17 cellular contexts compared by ENCODE assay signal in the genomic region with DNA sequence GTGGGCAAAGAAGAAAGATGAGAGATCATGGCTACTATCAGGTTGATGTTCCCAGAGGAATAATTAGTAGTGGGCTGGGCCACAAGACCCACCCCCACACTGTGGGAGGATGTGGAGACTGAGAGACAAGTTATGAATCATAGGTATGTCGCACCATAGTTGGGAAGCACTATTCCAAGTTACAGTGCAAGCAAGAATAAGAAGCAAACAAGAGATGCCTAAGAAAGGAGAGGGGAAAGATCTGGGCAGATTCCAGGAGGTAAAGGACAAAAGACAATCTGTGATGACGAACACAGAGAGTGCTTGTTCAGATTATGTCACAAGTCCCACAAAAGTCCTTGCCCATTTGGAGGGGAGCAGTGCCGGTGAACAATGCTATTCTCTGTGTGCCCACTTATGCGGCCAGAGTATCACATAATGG. TPM values are rescaled to one million over a fixed set of nuclear protein-coding genes. Genes with fewer than 3 reads are reported as not detected.
A peak's percentile ranks its signal among the peaks of the same experiment; 100 is the strongest.
DNase-seq lines count a peak whose midpoint lies in the region; ATAC-seq and TF ChIP-seq lines count a peak whose summit lies in the region.
"Had no signal": no experiment of that assay in that cellular context is flagged by ENCODE, and none has a peak within 500 bp of the region (broad histone marks: within the 10 kb centered on the region; RNA-seq: fewer than 3 reads in every experiment).

No MANE protein-coding gene starts in this region.

- TF ChIP-seq CTCF in fibroblast of the aortic adventitia (IDR thresholded peaks at IDR 0.05; ENCODE audit: insufficient read depth, low read length) = no peak

- peak; percentile 55 for ATAC-seq in SK-N-SH treated with all-trans-retinoic acid at 6 μM for 48 hours
- ATAC-seq in GM21360 (IDR thresholded peaks at IDR 0.05; ENCODE audit: unreplicated experiment) = no peak
- ATAC-seq: activated CD8-positive, alpha-beta T cell treated with anti-CD3 and anti-CD28 coated beads, Interleukin-2, amount 10 ng/mL, durations not matched to agents 7 days and 5 days; left ventricle myocardium superior had no signal

- no peak overlapping the region for H3K4me3 ChIP-seq in fibroblast of the aortic adventitia (ENCODE audit: low read depth, low read length)
- H3K4me3 ChIP-seq: smooth muscle cell had no signal

- DNase-seq in COLO829 (ENCODE audit: low spot score) (peak; percentile 95), fibroblast of the aortic adventitia (ENCODE audit: low read depth) (peak; percentile 8), nucleus accumbens (lab: John Stamatoyannopoulos, UW) (peak in 44 of 56 donors; percentile 14 to 83 (median 62)), GOT3 (lab: John Stamatoyannopoulos, UW) (no peak), dedifferentiated amniotic fluid mesenchymal stem cell (ENCODE audit: extremely low spot score) (no peak)
- DNase-seq in activated CD4-positive, CD25-positive, alpha-beta regulatory T cell treated with anti-CD3 and anti-CD28 coated beads, Interleukin-2, amount 50 U/mL, for 72 hours = no peak
- DNase-seq: activated CD8-positive, alpha-beta T cell treated with anti-CD3 and anti-CD28 coated beads, Interleukin-2, amount 10 ng/mL, durations not matched to agents 7 days and 5 days; activated effector memory CD4-positive, alpha-beta T cell treated with anti-CD3 and anti-CD28 coated beads, Interleukin-2, amount 50 U/mL, for 16 hours; left ventricle myocardium superior; NCI-H1930; NCI-H82; nephron progenitor cell; Right ventricle myocardium superior had no signal

TF ChIP-seq in SK-N-SH treated with all-trans-retinoic acid at 6 μM for 48 hours, 23 proteins besides CTCF, POLR2A, EP300 and RAD21:
- TF ChIP-seq GLIS3 (CRISPR knock-in tag; IDR thresholded peaks at IDR 0.05) = no peak
- TF ChIP-seq PPARA (CRISPR knock-in tag; IDR thresholded peaks at IDR 0.05; ENCODE audit: borderline replicate concordance) = no peak
- no peak for TF ChIP-seq CSDC2 (CRISPR knock-in tag; IDR thresholded peaks at IDR 0.05)
- TF ChIP-seq, protein P1, sequence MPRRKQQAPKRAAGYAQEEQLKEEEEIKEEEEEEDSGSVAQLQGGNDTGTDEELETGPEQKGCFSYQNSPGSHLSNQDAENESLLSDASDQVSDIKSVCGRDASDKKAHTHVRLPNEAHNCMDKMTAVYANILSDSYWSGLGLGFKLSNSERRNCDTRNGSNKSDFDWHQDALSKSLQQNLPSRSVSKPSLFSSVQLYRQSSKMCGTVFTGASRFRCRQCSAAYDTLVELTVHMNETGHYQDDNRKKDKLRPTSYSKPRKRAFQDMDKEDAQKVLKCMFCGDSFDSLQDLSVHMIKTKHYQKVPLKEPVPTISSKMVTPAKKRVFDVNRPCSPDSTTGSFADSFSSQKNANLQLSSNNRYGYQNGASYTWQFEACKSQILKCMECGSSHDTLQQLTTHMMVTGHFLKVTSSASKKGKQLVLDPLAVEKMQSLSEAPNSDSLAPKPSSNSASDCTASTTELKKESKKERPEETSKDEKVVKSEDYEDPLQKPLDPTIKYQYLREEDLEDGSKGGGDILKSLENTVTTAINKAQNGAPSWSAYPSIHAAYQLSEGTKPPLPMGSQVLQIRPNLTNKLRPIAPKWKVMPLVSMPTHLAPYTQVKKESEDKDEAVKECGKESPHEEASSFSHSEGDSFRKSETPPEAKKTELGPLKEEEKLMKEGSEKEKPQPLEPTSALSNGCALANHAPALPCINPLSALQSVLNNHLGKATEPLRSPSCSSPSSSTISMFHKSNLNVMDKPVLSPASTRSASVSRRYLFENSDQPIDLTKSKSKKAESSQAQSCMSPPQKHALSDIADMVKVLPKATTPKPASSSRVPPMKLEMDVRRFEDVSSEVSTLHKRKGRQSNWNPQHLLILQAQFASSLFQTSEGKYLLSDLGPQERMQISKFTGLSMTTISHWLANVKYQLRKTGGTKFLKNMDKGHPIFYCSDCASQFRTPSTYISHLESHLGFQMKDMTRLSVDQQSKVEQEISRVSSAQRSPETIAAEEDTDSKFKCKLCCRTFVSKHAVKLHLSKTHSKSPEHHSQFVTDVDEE (CRISPR knock-in tag; IDR thresholded peaks at IDR 0.05) = no peak
- no peak for TF ChIP-seq SNAI2 (CRISPR knock-in tag; IDR thresholded peaks at IDR 0.05)
- TF ChIP-seq ZFP30 (CRISPR knock-in tag; IDR thresholded peaks at IDR 0.05) = no peak
- no peak for TF ChIP-seq ZFP3 (CRISPR knock-in tag; IDR thresholded peaks at IDR 0.05)
- no peak for TF ChIP-seq CREB5 (CRISPR knock-in tag; IDR thresholded peaks at IDR 0.05; ENCODE audit: low read depth)
- TF ChIP-seq TCF4 (CRISPR knock-in tag; IDR thresholded peaks at IDR 0.05; ENCODE audit: borderline replicate concordance) = no peak
- TF ChIP-seq ZNF70 (CRISPR knock-in tag; IDR thresholded peaks at IDR 0.05) = no peak

RNA-seq across cellular contexts. Expression of gene FAM228A, which starts 56.6 kb away (rescaled TPM):
- total RNA-seq in fibroblast of the aortic adventitia (ENCODE audit: low replicate concordance) = 0.18 and 1.3 TPM in 2 replicates
- total RNA-seq: activated CD8-positive, alpha-beta T cell treated with anti-CD3 and anti-CD28 coated beads, Interleukin-2, amount 10 ng/mL, durations not matched to agents 7 days and 5 days; H1; smooth muscle cell had no signal

Comparison
In these comparisons a context has a peak if more than half of its experiments do, and no peak if none do; other contexts are left out.
1. DNase-seq: peak in COLO829 (single experiment), fibroblast of the aortic adventitia (single experiment) and nucleus accumbens (44 of 56); none in GOT3 (single experiment), activated CD4-positive, CD25-positive, alpha-beta regulatory T cell treated with anti-CD3 and anti-CD28 coated beads, Interleukin-2, amount 50 U/mL, for 72 hours (single experiment) and dedifferentiated amniotic fluid mesenchymal stem cell (single experiment).